Comparison of ENCODE assay signal across 17 cellular contexts in the genomic region with DNA sequence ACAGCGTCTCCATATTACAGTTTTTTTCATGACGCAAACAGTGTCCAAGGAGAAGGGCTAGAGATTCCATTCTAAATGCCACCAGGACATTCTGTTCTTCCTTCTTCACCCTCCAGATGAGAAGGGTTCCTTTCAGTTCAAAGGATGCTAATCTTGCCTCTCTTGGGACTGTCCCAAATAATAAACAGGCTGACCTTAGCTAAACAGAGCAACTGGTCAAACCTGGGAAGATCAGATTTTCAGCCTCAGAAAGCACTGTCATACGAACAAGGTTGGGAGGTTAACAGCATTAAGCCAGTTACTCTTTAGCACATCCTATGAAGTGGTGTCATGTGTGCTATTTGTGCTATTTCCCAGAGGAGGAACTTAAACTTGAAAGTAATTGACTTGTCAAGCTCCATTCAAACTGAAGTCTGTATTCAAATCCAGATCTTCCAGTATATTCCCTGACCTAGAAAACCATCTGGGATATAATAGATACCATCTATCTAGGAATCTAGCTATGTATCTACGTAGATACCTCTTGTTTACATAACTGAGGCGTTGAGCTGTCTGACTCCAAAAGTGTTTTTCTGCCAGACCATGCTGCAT.
A peak's percentile ranks its signal among the peaks of the same experiment; 100 is the strongest.
DNase-seq lines count a peak whose midpoint lies in the region; ATAC-seq and TF ChIP-seq lines count a peak whose summit lies in the region.
"Had no signal": no experiment of that assay in that cellular context is flagged by ENCODE, and none has a peak within 500 bp of the region (broad histone marks: within the 10 kb centered on the region; RNA-seq: fewer than 3 reads in every experiment).

No MANE protein-coding gene starts in this region.

- peaks cover 12% of the 10 kb centered on the region for H3K4me1 Mint-ChIP-seq in progenitor cell of endocrine pancreas (ENCODE audit: low read depth)

- no peak overlapping the region for H3K9ac ChIP-seq in rectal smooth muscle tissue (ENCODE audit: low read length)

- H3K27ac Mint-ChIP-seq in progenitor cell of endocrine pancreas: no peak overlapping the region
- H3K27ac Mint-ChIP-seq: endodermal cell had no signal

- DNase-seq in ascending aorta (ENCODE audit: low spot score in 2 of 2) (no peak), left cardiac atrium (no peak), A172 (ENCODE audit: low spot score) (no peak), progenitor cell of endocrine pancreas (ENCODE audit: low spot score, unreplicated experiment) (no peak)
- DNase-seq in activated CD4-positive, CD25-positive, alpha-beta regulatory T cell treated with anti-CD3 and anti-CD28 coated beads, Interleukin-2, amount 50 U/mL, for 72 hours: no peak
- DNase-seq: activated T-cell treated with anti-CD3 and anti-CD28 coated beads for 4 hours, amniotic stem cell, DND-41, endodermal cell, NCI-H1105 treated with DMSO at 0.1 percent for 48 hours, NCI-H524 treated with DMSO at 0.1 percent for 48 hours, WERI-Rb-1 had no signal

- peaks cover 20% of the 10 kb centered on the region for H3K9me3 Mint-ChIP-seq in progenitor cell of endocrine pancreas (ENCODE audit: low read depth)

- H3K36me3 ChIP-seq in ascending aorta: peaks cover 0 to 3% of the 10 kb centered on the region in 2 donors
- H3K36me3 ChIP-seq in rectal smooth muscle tissue (ENCODE audit: control insufficient read depth, insufficient read depth, low read length): peaks cover 4% of the 10 kb centered on the region
- H3K36me3 ChIP-seq: HAP-1, WERI-Rb-1 had no signal

- H3K4me3 Mint-ChIP-seq in progenitor cell of endocrine pancreas (ENCODE audit: low read depth): no peak overlapping the region
- H3K4me3 Mint-ChIP-seq: endodermal cell had no signal

- H3K4me1 ChIP-seq in ascending aorta (peaks cover 0 to 19% of the 10 kb centered on the region in 2 donors), rectal smooth muscle tissue (ENCODE audit: control insufficient read depth, insufficient read depth, low read length) (no peaks in the 10 kb centered on the region)
- H3K4me1 ChIP-seq: HAP-1 had no signal

- TF ChIP-seq CTCF in C4-2B (conservative IDR thresholded peaks at IDR 0.05) (no peak), ascending aorta (IDR thresholded peaks at IDR 0.05) (no peak), progenitor cell of endocrine pancreas (IDR thresholded peaks at IDR 0.05; ENCODE audit: unreplicated experiment) (no peak)

- H3K4me3 ChIP-seq in ascending aorta (peak overlapping the region in 1 of 2 donors; percentile 6), rectal smooth muscle tissue (ENCODE audit: low read length) (no peak overlapping the region)
- H3K4me3 ChIP-seq: HAP-1, smooth muscle cell had no signal

- intact Hi-C loops in ascending aorta (cut with DNase I): no loop called here
- intact Hi-C loops in left cardiac atrium (cut with DNase I): no loop called here

- peaks cover 15% of the 10 kb centered on the region for H3K36me3 Mint-ChIP-seq in progenitor cell of endocrine pancreas (ENCODE audit: insufficient read depth)

- H3K27ac ChIP-seq in C4-2B: peak overlapping the region; percentile 55; the same call in 1 of the 2 replicates
- peak overlapping the region; percentile 62 to 72 for H3K27ac ChIP-seq in ascending aorta
- H3K27ac ChIP-seq in rectal smooth muscle tissue (ENCODE audit: low read depth, low read length): peak overlapping the region; percentile 23
- H3K27ac ChIP-seq: WERI-Rb-1 had no signal

- no peaks in the 10 kb centered on the region for H3K27me3 Mint-ChIP-seq in progenitor cell of endocrine pancreas

- ATAC-seq in left cardiac atrium (peak; percentile 65 to 70), GM21786 (IDR thresholded peaks at IDR 0.05; ENCODE audit: unreplicated experiment) (no peak)

- H3K27me3 ChIP-seq in ascending aorta (no peaks in the 10 kb centered on the region), rectal smooth muscle tissue (ENCODE audit: control insufficient read depth, insufficient read depth, low read length) (no peaks in the 10 kb centered on the region)

- peaks cover 6 to 22% of the 10 kb centered on the region in 2 donors for H3K9me3 ChIP-seq in ascending aorta
- H3K9me3 ChIP-seq: HAP-1 had no signal
